Comparison of ENCODE assay signal across 22 cellular contexts in genomic region chr2:68279691-68280090, GRCh38. TPM values are rescaled to one million over a fixed set of nuclear protein-coding genes. Genes with fewer than 3 reads are reported as not detected.
DNase-seq lines count a peak whose midpoint lies in the region; ATAC-seq, FAIRE-seq and TF ChIP-seq lines count a peak whose summit lies in the region.
"Had no signal": no experiment of that assay in that cellular context is flagged by ENCODE, and none has a peak within 500 bp of the region (broad histone marks: within the 10 kb centered on the region; RNA-seq: fewer than 3 reads in every experiment).

No MANE protein-coding gene starts in this region.

- no peak for TF ChIP-seq CTCF in HepG2 (CRISPR knock-in tag; IDR thresholded peaks at IDR 0.05)

- no peak for TF ChIP-seq POLR2A in HepG2 (IDR thresholded peaks at IDR 0.05; ENCODE audit: insufficient read depth in 1 of 2, low read depth in 2 of 2, low read length in 2 of 2)

- in situ Hi-C loops in HepG2 (cut with HindIII; ENCODE audit: extremely low pct_ligation_motif_present, low pct_unique_long_range_greater_than_20kb), result no loop called here
- in situ Hi-C loops in KBM-7 (cut with MboI; ENCODE audit: low pct_unique_long_range_greater_than_20kb, low sequenced_read_pairs), result no loop called here

- H3K27ac ChIP-seq in HepG2 (ENCODE audit: extremely low read length, insufficient read depth, low read length), result no peak overlapping the region
- H3K27ac ChIP-seq: neutrophil, testis had no signal

- H3K36me3 ChIP-seq in HepG2 (replicated peaks in 1 of 2; ENCODE audit: control insufficient read depth in 1 of 2, insufficient read depth in 2 of 2, low read length in 2 of 2), result no peaks in the 10 kb centered on the region
- no peaks in the 10 kb centered on the region for H3K36me3 ChIP-seq in H7 (replicated peaks; ENCODE audit: control insufficient read depth, insufficient read depth, low read length)
- H3K36me3 ChIP-seq: neutrophil had no signal

- no peak for FAIRE-seq in HepG2 (lab: Jason Lieb, UNC)
- FAIRE-seq: D721Med, K562, keratinocyte, small intestine had no signal

- H3K79me2 ChIP-seq in HepG2 (ENCODE audit: insufficient read depth, low read length), result no peaks in the 10 kb centered on the region

- H2AFZ ChIP-seq in HepG2 (ENCODE audit: low read length), result no peak overlapping the region

- no peaks in the 10 kb centered on the region for H4K20me1 ChIP-seq in HepG2 (ENCODE audit: insufficient read depth, low read length)

- POLR2A ChIA-PET in HepG2 (lab: Yijun Ruan, JAX), result interaction anchor here (1.3 kb wide), 1 partner anchor 26 kb away, joined by 3 read pairs; no protein-coding TSS in a partner anchor

- H3K27me3 ChIP-seq in HepG2 (ENCODE audit: control insufficient read depth in 1 of 2, insufficient read depth in 2 of 2, low read length in 2 of 2) (no peaks in the 10 kb centered on the region), H7 (ENCODE audit: control insufficient read depth, insufficient read depth, low read length) (no peaks in the 10 kb centered on the region)
- H3K27me3 ChIP-seq: neutrophil, testis had no signal

- intact Hi-C loops in HepG2 (cut with micrococcal nuclease; ENCODE audit: unreplicated experiment), result loop anchor here (5.0 to 10.0 kb wide), 2 partner anchors 85 to 163 kb away; no protein-coding TSS in a partner anchor

- H3K4me2 ChIP-seq in HepG2 (ENCODE audit: low read depth, low read length), result no peak overlapping the region

- H3K9me3 ChIP-seq in HepG2 (ENCODE audit: low read length), result no peaks in the 10 kb centered on the region
- H3K9me3 ChIP-seq: neutrophil, testis had no signal

- WGBS in HepG2 (ENCODE audit: low lambda C conversion rate), result 16% methylated on average over 4 of the region's 4 CpGs

- H3K4me1 ChIP-seq in HepG2 (ENCODE audit: insufficient read depth, low read length), result peaks cover 9% of the 10 kb centered on the region
- H3K4me1 ChIP-seq: testis had no signal

- BruUV-seq in HepG2 (replicated peaks; lab: Mats Ljungman, UMichigan), result no TSS peak

- H3K4me3 ChIP-seq in HepG2 (replicated peaks in 1 of 3; ENCODE audit: insufficient read depth in 1 of 3, low read depth in 2 of 3, low read length in 3 of 3), result no peak overlapping the region
- H3K4me3 ChIP-seq in H7 (ENCODE audit: insufficient read depth, low read depth, low read length), result no peak overlapping the region
- H3K4me3 ChIP-seq: K562, lung, testis had no signal

- ATAC-seq in HepG2, result peak; percentile 43; the same call in 2 of the 3 replicates
- ATAC-seq in HG03139 (IDR thresholded peaks at IDR 0.05; ENCODE audit: unreplicated experiment), result no peak
- ATAC-seq in GM21526 (IDR thresholded peaks at IDR 0.05; ENCODE audit: low FRiP score, unreplicated experiment), result no peak
- ATAC-seq: K562; stimulated activated memory B cell treated with anti-CD40 and anti-IgM and Interleukin-4, amounts not matched to agents 10 μg/mL and 1 μg/mL and 100 μg/mL, for 72 hours had no signal

- TF ChIP-seq RAD21 in HepG2 (CRISPR knock-in tag; IDR thresholded peaks at IDR 0.05), result no peak

- CTCF ChIA-PET in HepG2 (lab: Yijun Ruan, JAX; ENCODE audit: low intra/inter-chr PET ratio, low total read pairs), result no interaction called here

- DNase-seq in DMS153 treated with DMSO at 0.1 percent for 48 hours (lab: John Stamatoyannopoulos, UW; ENCODE audit: unreplicated experiment) (peak; percentile 77), NCI-H1092 (lab: John Stamatoyannopoulos, UW) (peak; percentile 20), NCI-H2171 (lab: John Stamatoyannopoulos, UW) (peak; percentile 68), HepG2 (ENCODE audit: low spot score) (no peak), KBM-7 (no peak), H7 (no peak)
- DNase-seq: activated CD4-positive, alpha-beta memory T cell treated with anti-CD3 and anti-CD28 coated beads, Interleukin-2, amount 10 ng/mL, durations not matched to agents 7 days and 5 days; activated gamma-delta T cell; cortex of kidney; GF-D8; NCI-H2227 treated with DMSO at 0.1 percent for 48 hours; small intestine; T-helper 9 cell; testis had no signal

- no peak overlapping the region for H3K9ac ChIP-seq in HepG2 (ENCODE audit: insufficient read depth, low read depth, low read length)

- no peak for TF ChIP-seq EP300 in HepG2 (IDR thresholded peaks at IDR 0.05; ENCODE audit: low read depth in 2 of 2, low read length in 2 of 2)
- no peak for TF ChIP-seq EP300 in HepG2 (CRISPR knock-in tag; IDR thresholded peaks at IDR 0.05; ENCODE audit: borderline replicate concordance)

TF ChIP-seq in HepG2, 621 proteins besides CTCF, POLR2A, EP300 and RAD21 (continues in another document):
- TF ChIP-seq NRL (CRISPR knock-in tag; IDR thresholded peaks at IDR 0.05; ENCODE audit: borderline replicate concordance), result no peak

RNA-seq across cellular contexts. Expression of gene PPP3R1, which starts 27.4 kb away (rescaled TPM):
- total RNA-seq in HepG2 (2016; rRNA removed; fragmentation: Illumina TruSeq; extraction: Trizol), result 25.7 and 42.3 TPM in 2 replicates
- total RNA-seq in HepG2 (2016; cell fraction: cytosol; rRNA removed; fragmentation: Illumina TruSeq; extraction: Trizol; ENCODE audit: low read depth), result 8.3 and 8.5 TPM in 2 replicates
- 27.2 and 43.7 TPM in 2 replicates for total RNA-seq in HepG2 (2016; cell fraction: insoluble cytoplasmic fraction; rRNA removed; fragmentation: Illumina TruSeq; extraction: Trizol)
- 28.3 and 35.0 TPM in 2 replicates for total RNA-seq in HepG2 (2016; cell fraction: membrane; rRNA removed; fragmentation: Illumina TruSeq; extraction: Trizol)
- total RNA-seq in HepG2 (2016; cell fraction: nucleus; rRNA removed; fragmentation: Illumina TruSeq; extraction: Trizol), result 26.7 and 28.8 TPM in 2 replicates
- polyA plus RNA-seq in HepG2 (2011; rRNA removed), result 10.5 and 11.6 TPM in 2 replicates
- 4.7 and 9.2 TPM in 2 replicates for polyA plus RNA-seq in HepG2 (2011; cell fraction: cytosol; rRNA removed)
- polyA plus RNA-seq in HepG2 (2011; cell fraction: nucleus; rRNA removed), result 4.5 and 5.9 TPM in 2 replicates
- 45.6 and 57.9 TPM in 2 replicates for polyA plus RNA-seq in HepG2 (2012)
- 4.1 and 4.4 TPM in 2 replicates for polyA plus RNA-seq in HepG2 (2016; cell fraction: cytosol; fragmentation: Illumina TruSeq; extraction: Trizol; ENCODE audit: low read depth)
- polyA plus RNA-seq in HepG2 (2016; cell fraction: insoluble cytoplasmic fraction; fragmentation: Illumina TruSeq; extraction: Trizol; ENCODE audit: low read depth), result 62.1 and 62.9 TPM in 2 replicates
- 17.2 and 17.6 TPM in 2 replicates for polyA plus RNA-seq in HepG2 (2016; cell fraction: membrane; fragmentation: Illumina TruSeq; extraction: Trizol; ENCODE audit: low read depth)
- 41.0 and 41.7 TPM in 2 replicates for polyA plus RNA-seq in HepG2 (2016; cell fraction: nucleus; fragmentation: Illumina TruSeq; extraction: Trizol; ENCODE audit: insufficient read depth, low read depth)
- polyA minus RNA-seq in HepG2 (2011; rRNA and poly(A)+ RNA removed; ENCODE audit: low replicate concordance), result 6.3 and 10.2 TPM in 2 replicates
- polyA minus RNA-seq in HepG2 (2011; cell fraction: cytosol; rRNA and poly(A)+ RNA removed), result 29.7 and 31.3 TPM in 2 replicates
- polyA minus RNA-seq in HepG2 (2011; cell fraction: nucleus; rRNA and poly(A)+ RNA removed), result 20.0 and 21.9 TPM in 2 replicates
- total RNA-seq in H7 (2014; rRNA removed; shearing (Covaris generic)), result 20.1 and 24.1 TPM in 2 replicates

RNA-seq across cellular contexts. Expression of gene CNRIP1, which starts 40.1 kb away (rescaled TPM):
- not detected in 2 replicates for total RNA-seq in HepG2 (2016; rRNA removed; fragmentation: Illumina TruSeq; extraction: Trizol)
- total RNA-seq in HepG2 (2016; cell fraction: cytosol; rRNA removed; fragmentation: Illumina TruSeq; extraction: Trizol; ENCODE audit: low read depth), result not detected in 2 replicates
- not detected in 2 replicates for total RNA-seq in HepG2 (2016; cell fraction: insoluble cytoplasmic fraction; rRNA removed; fragmentation: Illumina TruSeq; extraction: Trizol)
- not detected in 2 replicates for total RNA-seq in HepG2 (2016; cell fraction: membrane; rRNA removed; fragmentation: Illumina TruSeq; extraction: Trizol)
- total RNA-seq in HepG2 (2016; cell fraction: nucleus; rRNA removed; fragmentation: Illumina TruSeq; extraction: Trizol), result not detected in 2 replicates
- polyA plus RNA-seq in HepG2 (2011; rRNA removed), result not detected in 2 replicates
- polyA plus RNA-seq in HepG2 (2011; cell fraction: cytosol; rRNA removed), result 0.05 TPM in 1 of 2 replicates, not detected in the other
- not detected in 2 replicates for polyA plus RNA-seq in HepG2 (2011; cell fraction: nucleus; rRNA removed)
- not detected in 2 replicates for polyA plus RNA-seq in HepG2 (2012)
- polyA plus RNA-seq in HepG2 (2016; cell fraction: cytosol; fragmentation: Illumina TruSeq; extraction: Trizol; ENCODE audit: low read depth), result not detected in 2 replicates
- polyA plus RNA-seq in HepG2 (2016; cell fraction: insoluble cytoplasmic fraction; fragmentation: Illumina TruSeq; extraction: Trizol; ENCODE audit: low read depth), result not detected in 2 replicates
- polyA plus RNA-seq in HepG2 (2016; cell fraction: membrane; fragmentation: Illumina TruSeq; extraction: Trizol; ENCODE audit: low read depth), result not detected in 2 replicates
- polyA plus RNA-seq in HepG2 (2016; cell fraction: nucleus; fragmentation: Illumina TruSeq; extraction: Trizol; ENCODE audit: insufficient read depth, low read depth), result not detected in 2 replicates
- polyA minus RNA-seq in HepG2 (2011; rRNA and poly(A)+ RNA removed; ENCODE audit: low replicate concordance), result 0.44 TPM in 1 of 2 replicates, not detected in the other
- polyA minus RNA-seq in HepG2 (2011; cell fraction: cytosol; rRNA and poly(A)+ RNA removed), result not detected in 2 replicates
- polyA minus RNA-seq in HepG2 (2011; cell fraction: nucleus; rRNA and poly(A)+ RNA removed), result not detected in 2 replicates
- 0.80 and 0.81 TPM in 2 replicates for total RNA-seq in H7 (2014; rRNA removed; shearing (Covaris generic))
- total RNA-seq: activated CD4-positive, alpha-beta memory T cell treated with anti-CD3 and anti-CD28 coated beads, Interleukin-2, amount 10 ng/mL, durations not matched to agents 7 days and 5 days had no signal

Comparison
In these comparisons a context has a peak if more than half of its experiments do, and no peak if none do; other contexts are left out.
1. DNase-seq: peak in DMS153 treated with DMSO at 0.1 percent for 48 hours (single experiment), NCI-H1092 (single experiment) and NCI-H2171 (single experiment); none in HepG2 (single experiment), KBM-7 (single experiment) and H7 (single experiment).